In the genomic region with DNA sequence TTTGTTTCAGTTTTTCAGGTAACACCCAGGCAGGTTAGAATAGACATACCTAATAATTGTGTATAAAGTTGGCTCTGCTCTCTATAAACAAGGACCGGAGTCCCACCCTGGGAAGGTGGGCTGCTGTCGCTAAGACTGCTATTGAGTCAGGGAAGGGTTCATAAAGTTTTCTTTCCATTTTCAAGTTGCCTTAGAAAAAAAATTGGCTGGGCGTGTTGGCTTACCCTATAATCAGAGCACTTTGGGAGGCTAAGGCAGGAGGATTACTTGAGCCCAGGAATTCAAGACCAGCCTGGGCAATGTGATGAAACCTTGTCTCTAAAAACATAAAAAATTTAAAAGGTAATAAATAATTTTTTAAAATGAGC, we compare ENCODE assay signal across 24 cellular contexts.
"Had no signal": no experiment of that assay in that cellular context is flagged by ENCODE, and none has a peak within 500 bp of the region (broad histone marks: within the 10 kb centered on the region; RNA-seq: fewer than 3 reads in every experiment).

No MANE protein-coding gene starts in this region.

- H3K4me1 ChIP-seq: left lung, thyroid gland had no signal

- H3K27ac Mint-ChIP-seq: activated B cell treated with CpG ODN at 0.5 μM for 24 hours; activated CD4-positive, alpha-beta T cell treated with anti-CD3 and anti-CD28 coated beads for 36 hours; activated naive CD8-positive, alpha-beta T cell treated with anti-CD3 and anti-CD28 coated beads for 36 hours; effector memory CD8-positive, alpha-beta T cell; immature natural killer cell; natural killer cell had no signal

- H3K27me3 ChIP-seq: colonic mucosa, dorsolateral prefrontal cortex, hepatocyte, left lung, pancreas, thyroid gland had no signal

- H3K4me3 ChIP-seq: colonic mucosa, dorsolateral prefrontal cortex, hepatocyte, left lung, pancreas, thyroid gland had no signal

- H3K36me3 Mint-ChIP-seq: activated naive CD8-positive, alpha-beta T cell treated with anti-CD3 and anti-CD28 coated beads for 36 hours; immature natural killer cell had no signal

- H3K4me2 ChIP-seq: hepatocyte had no signal

- H3K79me2 ChIP-seq: hepatocyte had no signal

- H3K4me1 Mint-ChIP-seq: activated B cell treated with CpG ODN at 0.5 μM for 24 hours; activated CD4-positive, alpha-beta T cell treated with anti-CD3 and anti-CD28 coated beads for 36 hours; activated naive CD8-positive, alpha-beta T cell treated with anti-CD3 and anti-CD28 coated beads for 36 hours had no signal

- H2AFZ ChIP-seq: hepatocyte had no signal

- H3K27ac ChIP-seq: colonic mucosa, hepatocyte, thyroid gland had no signal

- ATAC-seq: activated CD4-positive, alpha-beta T cell treated with anti-CD3 and anti-CD28 coated beads for 36 hours; effector memory CD8-positive, alpha-beta T cell; esophagus mucosa; natural killer cell; stimulated activated naive CD8-positive, alpha-beta T cell treated with anti-CD3 and anti-CD28 coated beads, Interleukin-15, Interleukin-2, amounts not matched to agents 100 U/mL and 50 U/mL, for 24 hours had no signal

- H3K4me3 Mint-ChIP-seq: activated B cell treated with CpG ODN at 0.5 μM for 24 hours; activated CD4-positive, alpha-beta T cell treated with anti-CD3 and anti-CD28 coated beads for 36 hours; activated naive CD8-positive, alpha-beta T cell treated with anti-CD3 and anti-CD28 coated beads for 36 hours; effector memory CD8-positive, alpha-beta T cell; immature natural killer cell; natural killer cell had no signal

- H3K9me3 ChIP-seq: colonic mucosa, pancreas, thyroid gland had no signal

- H3K9me3 Mint-ChIP-seq: effector memory CD8-positive, alpha-beta T cell; natural killer cell had no signal

- H3K36me3 ChIP-seq: colonic mucosa, left lung, pancreas, thyroid gland had no signal

- DNase-seq: activated B cell treated with CpG ODN at 0.5 μM for 24 hours; activated CD4-positive, alpha-beta T cell treated with anti-CD3 and anti-CD28 coated beads for 36 hours; activated CD4-positive, alpha-beta T cell treated with anti-CD3 and anti-CD28 coated beads, Interleukin-2, amount 50 U/mL, for 48 hours; activated naive CD4-positive, alpha-beta T cell treated with Interleukin-2 at 50 U/mL for 16 hours; activated naive CD8-positive, alpha-beta T cell treated with anti-CD3 and anti-CD28 coated beads for 36 hours; activated T-cell treated with anti-CD3 and anti-CD28 coated beads, Interleukin-2, amount 50 U/mL, for 48 hours; amniotic stem cell; dorsolateral prefrontal cortex; effector memory CD8-positive, alpha-beta T cell; glutamatergic neuron; immature natural killer cell; left lung; natural killer cell; pancreas; right cardiac atrium; stimulated activated CD4-positive, alpha-beta T cell treated with anti-CD3 and anti-CD28 coated beads, Interleukin-12 subunit alpha, Interleukin-12 subunit beta, amount 100 ng/mL, for 4 hours; stimulated activated CD4-positive, alpha-beta T cell treated with anti-CD3 and anti-CD28 coated beads, Interleukin-4, amount 100 ng/mL, for 4 hours; stimulated activated naive CD8-positive, alpha-beta T cell treated with anti-CD3 and anti-CD28 coated beads, Interleukin-15, Interleukin-2, amounts not matched to agents 100 U/mL and 50 U/mL, for 24 hours; substantia nigra; T1000; thyroid gland had no signal
